1 cellular context compared by ENCODE assay signal in the genomic region with DNA sequence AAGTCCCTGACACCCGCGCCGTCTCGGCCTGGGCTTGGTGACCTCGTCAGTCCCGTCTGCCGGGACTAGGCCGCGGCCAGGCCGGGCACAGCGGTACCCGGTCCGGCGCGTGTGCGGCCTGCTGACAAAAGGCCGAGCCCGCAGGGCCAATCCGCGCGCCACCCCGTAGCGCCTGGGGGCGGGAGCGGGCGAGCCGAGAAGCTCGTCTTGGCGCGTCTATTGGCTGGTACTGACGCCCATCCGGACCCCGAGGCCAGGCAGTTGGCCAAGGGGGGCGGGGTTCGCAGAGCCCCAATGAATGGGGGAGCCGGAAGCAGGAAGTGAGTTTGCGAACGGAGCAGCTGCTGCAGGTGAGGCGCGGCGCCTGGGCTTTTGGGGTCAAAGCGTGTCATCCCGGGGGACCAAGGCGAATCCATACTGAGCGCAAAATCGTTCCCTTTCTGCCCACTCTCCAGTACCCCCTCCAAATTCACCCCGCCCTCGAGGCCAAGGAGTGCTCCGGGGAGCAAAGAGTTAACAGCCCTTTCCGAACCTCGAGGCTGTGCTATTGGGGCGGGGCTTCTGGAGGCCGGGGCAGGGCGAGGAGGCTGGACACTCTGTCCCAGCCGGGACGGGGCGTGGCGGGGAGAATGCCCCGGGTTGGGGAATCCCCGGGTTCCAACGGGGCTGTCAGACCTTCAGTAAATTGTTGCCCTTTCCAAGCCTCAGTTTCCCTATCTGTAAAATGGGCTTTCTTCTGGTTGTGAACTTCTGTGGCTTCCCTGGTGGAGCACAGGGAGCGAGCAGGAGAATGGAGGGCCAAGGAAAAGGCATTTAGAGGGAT.
TF ChIP-seq lines count a peak whose summit lies in the region.

A gene with protein sequence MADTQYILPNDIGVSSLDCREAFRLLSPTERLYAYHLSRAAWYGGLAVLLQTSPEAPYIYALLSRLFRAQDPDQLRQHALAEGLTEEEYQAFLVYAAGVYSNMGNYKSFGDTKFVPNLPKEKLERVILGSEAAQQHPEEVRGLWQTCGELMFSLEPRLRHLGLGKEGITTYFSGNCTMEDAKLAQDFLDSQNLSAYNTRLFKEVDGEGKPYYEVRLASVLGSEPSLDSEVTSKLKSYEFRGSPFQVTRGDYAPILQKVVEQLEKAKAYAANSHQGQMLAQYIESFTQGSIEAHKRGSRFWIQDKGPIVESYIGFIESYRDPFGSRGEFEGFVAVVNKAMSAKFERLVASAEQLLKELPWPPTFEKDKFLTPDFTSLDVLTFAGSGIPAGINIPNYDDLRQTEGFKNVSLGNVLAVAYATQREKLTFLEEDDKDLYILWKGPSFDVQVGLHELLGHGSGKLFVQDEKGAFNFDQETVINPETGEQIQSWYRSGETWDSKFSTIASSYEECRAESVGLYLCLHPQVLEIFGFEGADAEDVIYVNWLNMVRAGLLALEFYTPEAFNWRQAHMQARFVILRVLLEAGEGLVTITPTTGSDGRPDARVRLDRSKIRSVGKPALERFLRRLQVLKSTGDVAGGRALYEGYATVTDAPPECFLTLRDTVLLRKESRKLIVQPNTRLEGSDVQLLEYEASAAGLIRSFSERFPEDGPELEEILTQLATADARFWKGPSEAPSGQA (plus strand): TSS at position 319 of the 823 bp plus-strand sequence. CDS start 1,767 bp downstream, outside the sequence.

TF ChIP-seq in K562, 482 proteins besides CTCF, POLR2A, EP300 and RAD21 (continued from another document and continues in another):
- TF ChIP-seq, protein P1, sequence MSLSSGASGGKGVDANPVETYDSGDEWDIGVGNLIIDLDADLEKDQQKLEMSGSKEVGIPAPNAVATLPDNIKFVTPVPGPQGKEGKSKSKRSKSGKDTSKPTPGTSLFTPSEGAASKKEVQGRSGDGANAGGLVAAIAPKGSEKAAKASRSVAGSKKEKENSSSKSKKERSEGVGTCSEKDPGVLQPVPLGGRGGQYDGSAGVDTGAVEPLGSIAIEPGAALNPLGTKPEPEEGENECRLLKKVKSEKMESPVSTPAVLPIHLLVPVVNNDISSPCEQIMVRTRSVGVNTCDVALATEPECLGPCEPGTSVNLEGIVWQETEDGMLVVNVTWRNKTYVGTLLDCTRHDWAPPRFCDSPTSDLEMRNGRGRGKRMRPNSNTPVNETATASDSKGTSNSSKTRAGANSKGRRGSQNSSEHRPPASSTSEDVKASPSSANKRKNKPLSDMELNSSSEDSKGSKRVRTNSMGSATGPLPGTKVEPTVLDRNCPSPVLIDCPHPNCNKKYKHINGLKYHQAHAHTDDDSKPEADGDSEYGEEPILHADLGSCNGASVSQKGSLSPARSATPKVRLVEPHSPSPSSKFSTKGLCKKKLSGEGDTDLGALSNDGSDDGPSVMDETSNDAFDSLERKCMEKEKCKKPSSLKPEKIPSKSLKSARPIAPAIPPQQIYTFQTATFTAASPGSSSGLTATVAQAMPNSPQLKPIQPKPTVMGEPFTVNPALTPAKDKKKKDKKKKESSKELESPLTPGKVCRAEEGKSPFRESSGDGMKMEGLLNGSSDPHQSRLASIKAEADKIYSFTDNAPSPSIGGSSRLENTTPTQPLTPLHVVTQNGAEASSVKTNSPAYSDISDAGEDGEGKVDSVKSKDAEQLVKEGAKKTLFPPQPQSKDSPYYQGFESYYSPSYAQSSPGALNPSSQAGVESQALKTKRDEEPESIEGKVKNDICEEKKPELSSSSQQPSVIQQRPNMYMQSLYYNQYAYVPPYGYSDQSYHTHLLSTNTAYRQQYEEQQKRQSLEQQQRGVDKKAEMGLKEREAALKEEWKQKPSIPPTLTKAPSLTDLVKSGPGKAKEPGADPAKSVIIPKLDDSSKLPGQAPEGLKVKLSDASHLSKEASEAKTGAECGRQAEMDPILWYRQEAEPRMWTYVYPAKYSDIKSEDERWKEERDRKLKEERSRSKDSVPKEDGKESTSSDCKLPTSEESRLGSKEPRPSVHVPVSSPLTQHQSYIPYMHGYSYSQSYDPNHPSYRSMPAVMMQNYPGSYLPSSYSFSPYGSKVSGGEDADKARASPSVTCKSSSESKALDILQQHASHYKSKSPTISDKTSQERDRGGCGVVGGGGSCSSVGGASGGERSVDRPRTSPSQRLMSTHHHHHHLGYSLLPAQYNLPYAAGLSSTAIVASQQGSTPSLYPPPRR (CRISPR knock-in tag; IDR thresholded peaks at IDR 0.05; ENCODE audit: borderline replicate concordance), result peak; percentile 40; the same call in 1 of the 2 replicates
- TF ChIP-seq TAF9B (IDR thresholded peaks at IDR 0.05; ENCODE audit: partially characterized antibody), result peak; percentile 58
- TF ChIP-seq LCOR (CRISPR knock-in tag; IDR thresholded peaks at IDR 0.05), result peak; percentile 42; the same call in 1 of the 2 replicates
- TF ChIP-seq MCM7 (IDR thresholded peaks at IDR 0.05), result no peak
- peak in 1 of 2 experiments; percentile 65; a peak in 1 of 3 replicates for TF ChIP-seq CBX3 (IDR thresholded peaks at IDR 0.05; ENCODE audit: borderline replicate concordance in 1 of 2, low read length in 2 of 2)
- TF ChIP-seq GTF2E2 (tag; IDR thresholded peaks at IDR 0.05), result peak; percentile 90; the same call in 1 of the 2 replicates
- TF ChIP-seq, protein P2, sequence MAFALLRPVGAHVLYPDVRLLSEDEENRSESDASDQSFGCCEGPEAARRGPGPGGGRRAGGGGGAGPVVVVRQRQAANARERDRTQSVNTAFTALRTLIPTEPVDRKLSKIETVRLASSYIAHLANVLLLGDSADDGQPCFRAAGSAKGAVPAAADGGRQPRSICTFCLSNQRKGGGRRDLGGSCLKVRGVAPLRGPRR (CRISPR knock-in tag; IDR thresholded peaks at IDR 0.05), result no peak
- TF ChIP-seq, protein P3, sequence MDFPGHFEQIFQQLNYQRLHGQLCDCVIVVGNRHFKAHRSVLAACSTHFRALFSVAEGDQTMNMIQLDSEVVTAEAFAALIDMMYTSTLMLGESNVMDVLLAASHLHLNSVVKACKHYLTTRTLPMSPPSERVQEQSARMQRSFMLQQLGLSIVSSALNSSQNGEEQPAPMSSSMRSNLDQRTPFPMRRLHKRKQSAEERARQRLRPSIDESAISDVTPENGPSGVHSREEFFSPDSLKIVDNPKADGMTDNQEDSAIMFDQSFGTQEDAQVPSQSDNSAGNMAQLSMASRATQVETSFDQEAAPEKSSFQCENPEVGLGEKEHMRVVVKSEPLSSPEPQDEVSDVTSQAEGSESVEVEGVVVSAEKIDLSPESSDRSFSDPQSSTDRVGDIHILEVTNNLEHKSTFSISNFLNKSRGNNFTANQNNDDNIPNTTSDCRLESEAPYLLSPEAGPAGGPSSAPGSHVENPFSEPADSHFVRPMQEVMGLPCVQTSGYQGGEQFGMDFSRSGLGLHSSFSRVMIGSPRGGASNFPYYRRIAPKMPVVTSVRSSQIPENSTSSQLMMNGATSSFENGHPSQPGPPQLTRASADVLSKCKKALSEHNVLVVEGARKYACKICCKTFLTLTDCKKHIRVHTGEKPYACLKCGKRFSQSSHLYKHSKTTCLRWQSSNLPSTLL (IDR thresholded peaks at IDR 0.05), result no peak
- TF ChIP-seq HMG20A (CRISPR knock-in tag; conservative IDR thresholded peaks at IDR 0.05), result no peak
- TF ChIP-seq ZNF586 (CRISPR knock-in tag; conservative IDR thresholded peaks at IDR 0.05), result no peak
- TF ChIP-seq FIP1L1 (IDR thresholded peaks at IDR 0.05; ENCODE audit: low read depth, low read length, poor library complexity, severe bottlenecking), result peak; percentile 75
- no peak for TF ChIP-seq STAT5B (CRISPR knock-in tag; IDR thresholded peaks at IDR 0.05)
- TF ChIP-seq, protein P4, sequence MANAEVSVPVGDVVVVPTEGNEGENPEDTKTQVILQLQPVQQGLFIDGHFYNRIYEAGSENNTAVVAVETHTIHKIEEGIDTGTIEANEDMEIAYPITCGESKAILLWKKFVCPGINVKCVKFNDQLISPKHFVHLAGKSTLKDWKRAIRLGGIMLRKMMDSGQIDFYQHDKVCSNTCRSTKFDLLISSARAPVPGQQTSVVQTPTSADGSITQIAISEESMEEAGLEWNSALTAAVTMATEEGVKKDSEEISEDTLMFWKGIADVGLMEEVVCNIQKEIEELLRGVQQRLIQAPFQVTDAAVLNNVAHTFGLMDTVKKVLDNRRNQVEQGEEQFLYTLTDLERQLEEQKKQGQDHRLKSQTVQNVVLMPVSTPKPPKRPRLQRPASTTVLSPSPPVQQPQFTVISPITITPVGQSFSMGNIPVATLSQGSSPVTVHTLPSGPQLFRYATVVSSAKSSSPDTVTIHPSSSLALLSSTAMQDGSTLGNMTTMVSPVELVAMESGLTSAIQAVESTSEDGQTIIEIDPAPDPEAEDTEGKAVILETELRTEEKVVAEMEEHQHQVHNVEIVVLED (CRISPR knock-in tag; IDR thresholded peaks at IDR 0.05), result no peak
- TF ChIP-seq, protein P5, sequence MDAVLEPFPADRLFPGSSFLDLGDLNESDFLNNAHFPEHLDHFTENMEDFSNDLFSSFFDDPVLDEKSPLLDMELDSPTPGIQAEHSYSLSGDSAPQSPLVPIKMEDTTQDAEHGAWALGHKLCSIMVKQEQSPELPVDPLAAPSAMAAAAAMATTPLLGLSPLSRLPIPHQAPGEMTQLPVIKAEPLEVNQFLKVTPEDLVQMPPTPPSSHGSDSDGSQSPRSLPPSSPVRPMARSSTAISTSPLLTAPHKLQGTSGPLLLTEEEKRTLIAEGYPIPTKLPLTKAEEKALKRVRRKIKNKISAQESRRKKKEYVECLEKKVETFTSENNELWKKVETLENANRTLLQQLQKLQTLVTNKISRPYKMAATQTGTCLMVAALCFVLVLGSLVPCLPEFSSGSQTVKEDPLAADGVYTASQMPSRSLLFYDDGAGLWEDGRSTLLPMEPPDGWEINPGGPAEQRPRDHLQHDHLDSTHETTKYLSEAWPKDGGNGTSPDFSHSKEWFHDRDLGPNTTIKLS (IDR thresholded peaks at IDR 0.05; ENCODE audit: borderline replicate concordance, low read depth), result peak; percentile 54; the same call in 1 of the 2 replicates
- peak; percentile 37 to 95; a peak in 3 of 4 replicates for TF ChIP-seq SIN3A (IDR thresholded peaks at IDR 0.05; ENCODE audit: borderline replicate concordance in 2 of 2, control insufficient read depth in 1 of 2, low read depth in 2 of 2, low read length in 2 of 2)
- no peak for TF ChIP-seq ZNF324 (CRISPR knock-in tag; IDR thresholded peaks at IDR 0.05)
- TF ChIP-seq KHSRP (IDR thresholded peaks at IDR 0.05), result no peak
- TF ChIP-seq ZNF431 (CRISPR knock-in tag; IDR thresholded peaks at IDR 0.05), result no peak
- TF ChIP-seq, protein P6, sequence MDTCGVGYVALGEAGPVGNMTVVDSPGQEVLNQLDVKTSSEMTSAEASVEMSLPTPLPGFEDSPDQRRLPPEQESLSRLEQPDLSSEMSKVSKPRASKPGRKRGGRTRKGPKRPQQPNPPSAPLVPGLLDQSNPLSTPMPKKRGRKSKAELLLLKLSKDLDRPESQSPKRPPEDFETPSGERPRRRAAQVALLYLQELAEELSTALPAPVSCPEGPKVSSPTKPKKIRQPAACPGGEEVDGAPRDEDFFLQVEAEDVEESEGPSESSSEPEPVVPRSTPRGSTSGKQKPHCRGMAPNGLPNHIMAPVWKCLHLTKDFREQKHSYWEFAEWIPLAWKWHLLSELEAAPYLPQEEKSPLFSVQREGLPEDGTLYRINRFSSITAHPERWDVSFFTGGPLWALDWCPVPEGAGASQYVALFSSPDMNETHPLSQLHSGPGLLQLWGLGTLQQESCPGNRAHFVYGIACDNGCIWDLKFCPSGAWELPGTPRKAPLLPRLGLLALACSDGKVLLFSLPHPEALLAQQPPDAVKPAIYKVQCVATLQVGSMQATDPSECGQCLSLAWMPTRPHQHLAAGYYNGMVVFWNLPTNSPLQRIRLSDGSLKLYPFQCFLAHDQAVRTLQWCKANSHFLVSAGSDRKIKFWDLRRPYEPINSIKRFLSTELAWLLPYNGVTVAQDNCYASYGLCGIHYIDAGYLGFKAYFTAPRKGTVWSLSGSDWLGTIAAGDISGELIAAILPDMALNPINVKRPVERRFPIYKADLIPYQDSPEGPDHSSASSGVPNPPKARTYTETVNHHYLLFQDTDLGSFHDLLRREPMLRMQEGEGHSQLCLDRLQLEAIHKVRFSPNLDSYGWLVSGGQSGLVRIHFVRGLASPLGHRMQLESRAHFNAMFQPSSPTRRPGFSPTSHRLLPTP (IDR thresholded peaks at IDR 0.05; ENCODE audit: borderline replicate concordance, extremely low read depth, insufficient read length), result no peak
- TF ChIP-seq, protein P7, sequence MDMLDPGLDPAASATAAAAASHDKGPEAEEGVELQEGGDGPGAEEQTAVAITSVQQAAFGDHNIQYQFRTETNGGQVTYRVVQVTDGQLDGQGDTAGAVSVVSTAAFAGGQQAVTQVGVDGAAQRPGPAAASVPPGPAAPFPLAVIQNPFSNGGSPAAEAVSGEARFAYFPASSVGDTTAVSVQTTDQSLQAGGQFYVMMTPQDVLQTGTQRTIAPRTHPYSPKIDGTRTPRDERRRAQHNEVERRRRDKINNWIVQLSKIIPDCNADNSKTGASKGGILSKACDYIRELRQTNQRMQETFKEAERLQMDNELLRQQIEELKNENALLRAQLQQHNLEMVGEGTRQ (CRISPR knock-in tag; IDR thresholded peaks at IDR 0.05), result no peak
- TF ChIP-seq RUNX1 (IDR thresholded peaks at IDR 0.05; ENCODE audit: low read depth), result 0 out of 2 replicates have a peak, but pooled peaks have one; percentile 11
- peak; percentile 44; the same call in 1 of the 2 replicates for TF ChIP-seq GATAD2B (IDR thresholded peaks at IDR 0.05; ENCODE audit: borderline replicate concordance)
- TF ChIP-seq HMG20B (CRISPR knock-in tag; IDR thresholded peaks at IDR 0.05), result no peak
- peak; percentile 84 for TF ChIP-seq HNRNPL (IDR thresholded peaks at IDR 0.05; ENCODE audit: low read depth, low read length)
- TF ChIP-seq ZBTB1 (CRISPR knock-in tag; IDR thresholded peaks at IDR 0.05; ENCODE audit: borderline replicate concordance, low read depth), result no peak
- no peak for TF ChIP-seq ZNF146 (CRISPR knock-in tag; IDR thresholded peaks at IDR 0.05; ENCODE audit: unreplicated experiment)
- TF ChIP-seq SNIP1 (IDR thresholded peaks at IDR 0.05; ENCODE audit: low read depth), result no peak
- peak; percentile 90 for TF ChIP-seq SP1 (CRISPR knock-in tag; IDR thresholded peaks at IDR 0.05)
- TF ChIP-seq, protein P8, sequence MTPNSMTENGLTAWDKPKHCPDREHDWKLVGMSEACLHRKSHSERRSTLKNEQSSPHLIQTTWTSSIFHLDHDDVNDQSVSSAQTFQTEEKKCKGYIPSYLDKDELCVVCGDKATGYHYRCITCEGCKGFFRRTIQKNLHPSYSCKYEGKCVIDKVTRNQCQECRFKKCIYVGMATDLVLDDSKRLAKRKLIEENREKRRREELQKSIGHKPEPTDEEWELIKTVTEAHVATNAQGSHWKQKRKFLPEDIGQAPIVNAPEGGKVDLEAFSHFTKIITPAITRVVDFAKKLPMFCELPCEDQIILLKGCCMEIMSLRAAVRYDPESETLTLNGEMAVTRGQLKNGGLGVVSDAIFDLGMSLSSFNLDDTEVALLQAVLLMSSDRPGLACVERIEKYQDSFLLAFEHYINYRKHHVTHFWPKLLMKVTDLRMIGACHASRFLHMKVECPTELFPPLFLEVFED (CRISPR knock-in tag; conservative IDR thresholded peaks at IDR 0.05), result 0 out of 2 replicates have a peak, but pooled peaks have one; percentile 44
- no peak for TF ChIP-seq ZNF197 (CRISPR knock-in tag; IDR thresholded peaks at IDR 0.05; ENCODE audit: low read depth)
- TF ChIP-seq ZNF668 (CRISPR knock-in tag; IDR thresholded peaks at IDR 0.05), result no peak
- TF ChIP-seq NFATC3 (IDR thresholded peaks at IDR 0.05), result no peak
- no peak for TF ChIP-seq KAT2B (IDR thresholded peaks at IDR 0.05; ENCODE audit: low read depth, low read length)
- TF ChIP-seq ZNF239 (CRISPR knock-in tag; IDR thresholded peaks at IDR 0.05), result no peak
- TF ChIP-seq SP2 (IDR thresholded peaks at IDR 0.05; ENCODE audit: extremely low read depth, low read depth, low read length, poor library complexity, severe bottlenecking), result peak; percentile 80
- no peak for TF ChIP-seq PPARD (CRISPR knock-in tag; IDR thresholded peaks at IDR 0.05)
